In genomic region chr21:29821230-29821629, GRCh38 we compare ENCODE assay signal across 28 cellular contexts.
"Had no signal": no experiment of that assay in that cellular context is flagged by ENCODE, and none has a peak within 500 bp of the region (broad histone marks: within the 10 kb centered on the region; RNA-seq: fewer than 3 reads in every experiment).

No MANE protein-coding gene starts in this region.

- H3K9me3 ChIP-seq: stomach, suprapubic skin, testis, thoracic aorta, thyroid gland, tibial artery, tibial nerve, transverse colon, upper lobe of left lung, upper lobe of right lung, uterus, vagina had no signal

- H3K36me3 ChIP-seq: stomach, suprapubic skin, thoracic aorta, thyroid gland, tibial artery, tibial nerve, transverse colon, upper lobe of left lung, upper lobe of right lung, uterus, vagina had no signal

- H3K27ac Mint-ChIP-seq: stimulated activated effector memory CD8-positive, alpha-beta T cell treated with anti-CD3 and anti-CD28 coated beads, Interleukin-12 subunit alpha, Interleukin-12 subunit beta, amount 100 ng/mL, for 72 hours; stimulated activated memory B cell treated with anti-CD40 and anti-IgM and Interleukin-4, amounts not matched to agents 10 μg/mL and 1 μg/mL and 100 μg/mL, for 72 hours; stimulated activated naive B cell treated with anti-CD40 and anti-IgM and Interleukin-4, amounts not matched to agents 10 μg/mL and 1 μg/mL and 100 μg/mL, for 72 hours; stimulated activated naive CD8-positive, alpha-beta T cell treated with anti-CD3 and anti-CD28 coated beads, Interleukin-15, amount 100 ng/mL, for 72 hours; stimulated activated naive CD8-positive, alpha-beta T cell treated with anti-CD3 and anti-CD28 coated beads, Interleukin-15, Interleukin-2, amounts not matched to agents 100 ng/mL and 50 ng/mL, for 24 hours; type B pancreatic cell had no signal

- H3K36me3 Mint-ChIP-seq: stimulated activated effector memory CD8-positive, alpha-beta T cell treated with anti-CD3 and anti-CD28 coated beads, Interleukin-12 subunit alpha, Interleukin-12 subunit beta, amount 100 ng/mL, for 72 hours; stimulated activated memory B cell treated with anti-CD40 and anti-IgM and Interleukin-4, amounts not matched to agents 10 μg/mL and 1 μg/mL and 100 μg/mL, for 72 hours; stimulated activated naive B cell treated with anti-CD40 and anti-IgM and Interleukin-4, amounts not matched to agents 10 μg/mL and 1 μg/mL and 100 μg/mL, for 72 hours; type B pancreatic cell had no signal

- H3K4me3 Mint-ChIP-seq: stimulated activated effector memory CD8-positive, alpha-beta T cell treated with anti-CD3 and anti-CD28 coated beads, Interleukin-12 subunit alpha, Interleukin-12 subunit beta, amount 100 ng/mL, for 72 hours; stimulated activated memory B cell treated with anti-CD40 and anti-IgM and Interleukin-4, amounts not matched to agents 10 μg/mL and 1 μg/mL and 100 μg/mL, for 72 hours; stimulated activated naive B cell treated with anti-CD40 and anti-IgM and Interleukin-4, amounts not matched to agents 10 μg/mL and 1 μg/mL and 100 μg/mL, for 72 hours; stimulated activated naive CD8-positive, alpha-beta T cell treated with anti-CD3 and anti-CD28 coated beads, Interleukin-15, amount 100 ng/mL, for 72 hours; stimulated activated naive CD8-positive, alpha-beta T cell treated with anti-CD3 and anti-CD28 coated beads, Interleukin-15, Interleukin-2, amounts not matched to agents 100 ng/mL and 50 ng/mL, for 24 hours; type B pancreatic cell had no signal

- H3K27me3 Mint-ChIP-seq: stimulated activated memory B cell treated with anti-CD40 and anti-IgM and Interleukin-4, amounts not matched to agents 10 μg/mL and 1 μg/mL and 100 μg/mL, for 72 hours; stimulated activated naive B cell treated with anti-CD40 and anti-IgM and Interleukin-4, amounts not matched to agents 10 μg/mL and 1 μg/mL and 100 μg/mL, for 72 hours; stimulated activated naive CD8-positive, alpha-beta T cell treated with anti-CD3 and anti-CD28 coated beads, Interleukin-15, Interleukin-2, amounts not matched to agents 100 ng/mL and 50 ng/mL, for 24 hours; type B pancreatic cell had no signal

- H3K4me1 Mint-ChIP-seq: stimulated activated effector memory CD8-positive, alpha-beta T cell treated with anti-CD3 and anti-CD28 coated beads, Interleukin-12 subunit alpha, Interleukin-12 subunit beta, amount 100 ng/mL, for 72 hours; stimulated activated memory B cell treated with anti-CD40 and anti-IgM and Interleukin-4, amounts not matched to agents 10 μg/mL and 1 μg/mL and 100 μg/mL, for 72 hours; stimulated activated naive B cell treated with anti-CD40 and anti-IgM and Interleukin-4, amounts not matched to agents 10 μg/mL and 1 μg/mL and 100 μg/mL, for 72 hours; stimulated activated naive CD8-positive, alpha-beta T cell treated with anti-CD3 and anti-CD28 coated beads, Interleukin-15, amount 100 ng/mL, for 72 hours had no signal

- H3K27me3 ChIP-seq: stomach, suprapubic skin, testis, thyroid gland, tibial artery, tibial nerve, transverse colon, upper lobe of left lung, upper lobe of right lung, uterus, vagina had no signal

- H3K4me3 ChIP-seq: stomach, suprapubic skin, testis, thoracic aorta, thyroid gland, tibial artery, tibial nerve, transverse colon, upper lobe of left lung, upper lobe of right lung, uterus, vagina had no signal

- DNase-seq: stimulated activated CD4-positive, alpha-beta T cell treated with anti-CD3 and anti-CD28 coated beads, Interleukin-2, amount 100 ng/mL, for 48 hours; stimulated activated CD4-positive, alpha-beta T cell treated with anti-CD3 and anti-CD28 coated beads, Interleukin-4, amount 100 ng/mL, for 1 hour; stimulated activated CD4-positive, alpha-beta T cell treated with anti-CD3 and anti-CD28 coated beads, Interleukin-4, amount 100 ng/mL, for 24 hours; stimulated activated CD4-positive, alpha-beta T cell treated with anti-CD3 and anti-CD28 coated beads, Interleukin-4, amount 100 ng/mL, for 4 hours; stimulated activated CD8-positive, alpha-beta memory T cell treated with anti-CD3 and anti-CD28 coated beads, Interleukin-4, amount 100 ng/mL, for 48 hours; stimulated activated naive B cell treated with anti-CD40 and anti-IgM and Interleukin-4, amounts not matched to agents 10 μg/mL and 1 μg/mL and 100 μg/mL, for 72 hours; stimulated activated naive CD4-positive, alpha-beta T cell; stimulated activated naive CD4-positive, alpha-beta T cell treated with Interleukin-2 at 50 U/mL for 16 hours; stimulated activated naive CD8-positive, alpha-beta T cell treated with anti-CD3 and anti-CD28 coated beads, Interleukin-15, amount 100 ng/mL, for 72 hours; stimulated activated naive CD8-positive, alpha-beta T cell treated with anti-CD3 and anti-CD28 coated beads, Interleukin-15, Interleukin-2, amounts not matched to agents 100 U/mL and 50 U/mL, for 24 hours; stomach; substantia nigra; testis; thyroid gland; tibial artery; transverse colon; trophoblast cell; upper lobe of left lung; upper lobe of right lung; uterus had no signal

- H3K9me3 Mint-ChIP-seq: stimulated activated memory B cell treated with anti-CD40 and anti-IgM and Interleukin-4, amounts not matched to agents 10 μg/mL and 1 μg/mL and 100 μg/mL, for 72 hours; stimulated activated naive B cell treated with anti-CD40 and anti-IgM and Interleukin-4, amounts not matched to agents 10 μg/mL and 1 μg/mL and 100 μg/mL, for 72 hours; stimulated activated naive CD8-positive, alpha-beta T cell treated with anti-CD3 and anti-CD28 coated beads, Interleukin-15, amount 100 ng/mL, for 72 hours; stimulated activated naive CD8-positive, alpha-beta T cell treated with anti-CD3 and anti-CD28 coated beads, Interleukin-15, Interleukin-2, amounts not matched to agents 100 ng/mL and 50 ng/mL, for 24 hours; type B pancreatic cell had no signal

- H3K27ac ChIP-seq: stomach, suprapubic skin, testis, thoracic aorta, thyroid gland, tibial artery, tibial nerve, transverse colon, upper lobe of left lung, upper lobe of right lung, uterus, vagina had no signal
